ENCODE assay signal across 1 cellular context in genomic region chr15:43514241-43515057, GRCh38.
A peak's percentile ranks its signal among the peaks of the same experiment; 100 is the strongest.
TF ChIP-seq lines count a peak whose summit lies in the region.

No MANE protein-coding gene starts in this region.

TF ChIP-seq in K562, 482 proteins besides CTCF, POLR2A, EP300 and RAD21 (continued from another document and continues in another):
- TF ChIP-seq EHMT2 (IDR thresholded peaks at IDR 0.05), result peak; percentile 55; the same call in 1 of the 2 replicates
- no peak for TF ChIP-seq ZNF57 (CRISPR knock-in tag; IDR thresholded peaks at IDR 0.05)
- no peak for TF ChIP-seq ILF3 (IDR thresholded peaks at IDR 0.05; ENCODE audit: borderline replicate concordance)
- no peak for TF ChIP-seq PHB (CRISPR knock-in tag; IDR thresholded peaks at IDR 0.05)
- no peak for TF ChIP-seq L3MBTL2 (IDR thresholded peaks at IDR 0.05)
- TF ChIP-seq PHF21A (IDR thresholded peaks at IDR 0.05; ENCODE audit: borderline replicate concordance, low read depth), result no peak
- TF ChIP-seq FOS (IDR thresholded peaks at IDR 0.05; ENCODE audit: extremely low read depth, insufficient read length), result no peak
- TF ChIP-seq HNRNPL (IDR thresholded peaks at IDR 0.05; ENCODE audit: low read depth, low read length), result no peak
- TF ChIP-seq ZEB2 (IDR thresholded peaks at IDR 0.05), result peak; percentile 53; the same call in 1 of the 2 replicates
- TF ChIP-seq CBX2 (IDR thresholded peaks at IDR 0.05; ENCODE audit: insufficient read depth, low read length, poor library complexity, severe bottlenecking), result no peak
- no peak for TF ChIP-seq GTF2B (IDR thresholded peaks at IDR 0.05; ENCODE audit: extremely low read depth, insufficient read length)
- TF ChIP-seq STAT5A (IDR thresholded peaks at IDR 0.05; ENCODE audit: borderline replicate concordance, low read length), result peak; percentile 54
- TF ChIP-seq UBTF (IDR thresholded peaks at IDR 0.05; ENCODE audit: borderline replicate concordance in 1 of 2, low read depth in 2 of 2, low read length in 2 of 2), result no peak
- TF ChIP-seq E2F8 (IDR thresholded peaks at IDR 0.05; ENCODE audit: low read depth, partially characterized antibody), result peak; percentile 29
- TF ChIP-seq ZFP1 (CRISPR knock-in tag; IDR thresholded peaks at IDR 0.05), result no peak
- TF ChIP-seq U2AF2 (optimal IDR thresholded peaks at IDR 0.05; ENCODE audit: low read depth, low read length), result no peak
- TF ChIP-seq KDM2B (CRISPR knock-in tag; IDR thresholded peaks at IDR 0.05), result no peak
- no peak for TF ChIP-seq FOXM1 (IDR thresholded peaks at IDR 0.05; ENCODE audit: low read depth)
- no peak for TF ChIP-seq FOXM1 (CRISPR knock-in tag; IDR thresholded peaks at IDR 0.05; ENCODE audit: low read depth)
- TF ChIP-seq TAF15 (IDR thresholded peaks at IDR 0.05; ENCODE audit: low read depth, low read length), result no peak
- TF ChIP-seq GABPB1 (CRISPR knock-in tag; IDR thresholded peaks at IDR 0.05), result no peak
- TF ChIP-seq SREBF1 (IDR thresholded peaks at IDR 0.05; ENCODE audit: borderline replicate concordance, low read depth, low read length), result 0 out of 2 replicates have a peak, but pooled peaks have one; percentile 34
- TF ChIP-seq SLC30A9 (CRISPR knock-in tag; IDR thresholded peaks at IDR 0.05), result no peak
- TF ChIP-seq KLF1 (tag; IDR thresholded peaks at IDR 0.05), result no peak
- no peak for TF ChIP-seq AFF1 (IDR thresholded peaks at IDR 0.05; ENCODE audit: low read depth in 1 of 2, partially characterized antibody in 2 of 2)
- TF ChIP-seq RFX1 (IDR thresholded peaks at IDR 0.05), result no peak
- TF ChIP-seq YBX1 (IDR thresholded peaks at IDR 0.05), result no peak
- no peak for TF ChIP-seq KAT2B (IDR thresholded peaks at IDR 0.05; ENCODE audit: low read depth, low read length)
- TF ChIP-seq FOXP1 (CRISPR knock-in tag; IDR thresholded peaks at IDR 0.05), result no peak
- no peak for TF ChIP-seq PRPF4 (IDR thresholded peaks at IDR 0.05; ENCODE audit: insufficient read depth, low read depth, low read length, poor library complexity, severe bottlenecking)
- peak in 1 of 2 experiments; percentile 52; a peak in 1 of 4 replicates for TF ChIP-seq TBL1XR1 (IDR thresholded peaks at IDR 0.05; ENCODE audit: low read length in 2 of 2)
- 0 out of 2 replicates have a peak, but pooled peaks have one; percentile 1 for TF ChIP-seq MAFK (IDR thresholded peaks at IDR 0.05; ENCODE audit: low read length)
- no peak; the same call in 1 of the 2 replicates for TF ChIP-seq CTBP1 (IDR thresholded peaks at IDR 0.05; ENCODE audit: borderline replicate concordance)
- no peak for TF ChIP-seq ESRRA (IDR thresholded peaks at IDR 0.05; ENCODE audit: borderline replicate concordance, low read depth)
- no peak for TF ChIP-seq ZNF354B (CRISPR knock-in tag; IDR thresholded peaks at IDR 0.05)
- TF ChIP-seq PCBP2 (IDR thresholded peaks at IDR 0.05; ENCODE audit: low read depth, low read length, poor library complexity, severe bottlenecking), result no peak
- peak in 1 of 2 experiments; percentile 57; a peak in 1 of 4 replicates for TF ChIP-seq HDAC1 (IDR thresholded peaks at IDR 0.05)
- TF ChIP-seq ERF (CRISPR knock-in tag; IDR thresholded peaks at IDR 0.05), result no peak
- no peak for TF ChIP-seq MLX (CRISPR knock-in tag; conservative IDR thresholded peaks at IDR 0.05)
- peak; percentile 75 for TF ChIP-seq ATF7 (IDR thresholded peaks at IDR 0.05)
- TF ChIP-seq SOX6 (IDR thresholded peaks at IDR 0.05), result no peak; the same call in 1 of the 2 replicates
- TF ChIP-seq HDAC2 (IDR thresholded peaks at IDR 0.05), result peak; percentile 82
- TF ChIP-seq DPF2 (IDR thresholded peaks at IDR 0.05), result peak; percentile 61; the same call in 1 of the 2 replicates
- peak; percentile 10; the same call in 1 of the 2 replicates for TF ChIP-seq ARID1B (IDR thresholded peaks at IDR 0.05)
- no peak for TF ChIP-seq CBFB (CRISPR knock-in tag; IDR thresholded peaks at IDR 0.05)
- TF ChIP-seq ZNF445 (CRISPR knock-in tag; IDR thresholded peaks at IDR 0.05; ENCODE audit: low read depth), result no peak
- TF ChIP-seq NFIC (IDR thresholded peaks at IDR 0.05), result no peak
- no peak for TF ChIP-seq TEAD2 (tag; IDR thresholded peaks at IDR 0.05)
- TF ChIP-seq ZNF3 (CRISPR knock-in tag; IDR thresholded peaks at IDR 0.05), result no peak
- TF ChIP-seq ZNF395 (CRISPR knock-in tag; IDR thresholded peaks at IDR 0.05), result no peak
- TF ChIP-seq ZBTB33 (CRISPR knock-in tag; IDR thresholded peaks at IDR 0.05), result no peak
- no peak for TF ChIP-seq HMGXB4 (CRISPR knock-in tag; IDR thresholded peaks at IDR 0.05)
- no peak for TF ChIP-seq ETV5 (CRISPR knock-in tag; IDR thresholded peaks at IDR 0.05; ENCODE audit: low read depth)
- TF ChIP-seq NCOA4 (IDR thresholded peaks at IDR 0.05; ENCODE audit: partially characterized antibody), result no peak
- no peak for TF ChIP-seq TCFL5 (CRISPR knock-in tag; conservative IDR thresholded peaks at IDR 0.05)
- TF ChIP-seq EGR1 (conservative IDR thresholded peaks at IDR 0.05), result 0 out of 2 replicates have a peak, but pooled peaks have one; percentile 20
- no peak for TF ChIP-seq SAFB2 (IDR thresholded peaks at IDR 0.05; ENCODE audit: borderline replicate concordance, low read depth, low read length, severe bottlenecking)
- no peak for TF ChIP-seq SP2 (IDR thresholded peaks at IDR 0.05; ENCODE audit: extremely low read depth, low read depth, low read length, poor library complexity, severe bottlenecking)
